ENCODE assay signal across 8 cellular contexts in the genomic region with DNA sequence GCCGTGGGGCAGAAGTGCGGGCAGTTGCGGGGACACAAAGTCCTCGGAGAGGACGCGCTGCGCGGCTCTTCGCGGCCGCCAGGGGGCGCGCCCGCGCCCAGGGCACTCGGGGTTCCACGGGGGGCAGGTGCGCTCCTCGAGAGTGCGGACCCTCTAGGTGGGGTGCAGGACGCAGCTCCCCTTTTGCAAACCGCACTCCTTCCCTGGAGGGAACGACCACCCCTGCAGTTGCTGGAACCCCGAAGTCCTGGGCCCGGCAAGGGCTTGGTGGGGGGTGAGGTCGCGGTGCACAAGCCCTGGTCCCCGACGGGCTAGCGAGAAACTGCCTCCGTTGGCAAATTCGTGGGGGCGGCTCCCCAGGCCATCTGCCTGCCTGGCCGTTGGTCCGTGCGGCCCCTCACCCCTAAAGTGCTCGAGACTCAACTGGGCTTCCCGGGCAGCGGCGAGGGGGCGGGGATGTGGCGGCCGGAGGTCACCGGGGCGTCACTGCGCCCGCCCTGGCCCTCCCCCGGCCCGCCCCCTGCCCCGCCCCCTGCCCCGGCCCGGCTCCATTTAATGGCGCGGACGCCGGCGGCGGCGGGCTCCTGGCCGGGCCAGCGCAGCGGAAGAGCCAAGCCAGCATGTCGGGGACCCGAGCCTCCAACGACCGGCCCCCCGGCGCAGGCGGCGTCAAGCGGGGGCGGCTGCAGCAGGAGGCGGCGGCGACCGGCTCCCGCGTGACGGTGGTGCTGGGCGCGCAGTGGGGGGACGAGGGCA. TPM values are rescaled to one million over a fixed set of nuclear protein-coding genes. Genes with fewer than 3 reads are reported as not detected.
DNase-seq lines count a peak whose midpoint lies in the region; ATAC-seq and TF ChIP-seq lines count a peak whose summit lies in the region.

A gene (plus strand): TSS at position 579 of the 756 bp plus-strand sequence. CDS start 42 bp downstream, at position 621.

- H3K27ac ChIP-seq in suprapubic skin = no peak within 1 kb of the TSS

- under 1% methylated on average over 21 of the region's 82 CpGs for WGBS in suprapubic skin

- no peak for ATAC-seq in GM19324 (IDR thresholded peaks at IDR 0.05; ENCODE audit: low FRiP score, unreplicated experiment)

- H3K9me3 ChIP-seq in suprapubic skin = no peaks in the 10 kb centered on the region

- peaks cover 9% of the 10 kb centered on the region for H3K4me1 Mint-ChIP-seq in neural crest cell

- H3K4me3 Mint-ChIP-seq in neural crest cell = peak within 1 kb of the TSS; percentile 86

- peaks cover 6% of the 10 kb centered on the region for H3K27me3 Mint-ChIP-seq in neural crest cell (ENCODE audit: low read depth)

- H3K27me3 ChIP-seq in suprapubic skin = no peaks in the 10 kb centered on the region

- H3K4me3 ChIP-seq in HFF-Myc (replicated peaks; ENCODE audit: low read depth, low read length) (peak within 1 kb of the TSS; percentile 24; the same call in 1 of the 2 replicates), fibroblast of villous mesenchyme (ENCODE audit: low read depth, low read length) (peak within 1 kb of the TSS; percentile 62), suprapubic skin (peak within 1 kb of the TSS; percentile 80)

- H3K27ac Mint-ChIP-seq in neural crest cell (ENCODE audit: unreplicated experiment) = no peak within 1 kb of the TSS

- H3K36me3 Mint-ChIP-seq in neural crest cell (ENCODE audit: low read depth) = no peaks in the 10 kb centered on the region

- peaks cover 29% of the 10 kb centered on the region for H3K4me1 ChIP-seq in suprapubic skin

- H3K36me3 ChIP-seq in suprapubic skin = peaks cover 13% of the 10 kb centered on the region

- TF ChIP-seq CTCF in HFF-Myc (IDR thresholded peaks at IDR 0.05; ENCODE audit: low read depth, low read length, missing control alignments) (peak; percentile 89), fibroblast of villous mesenchyme (IDR thresholded peaks at IDR 0.05; ENCODE audit: insufficient read depth, low read depth, low read length) (peak; percentile 84), neural crest cell (conservative IDR thresholded peaks at IDR 0.05) (peak; percentile 92), suprapubic skin (IDR thresholded peaks at IDR 0.05) (peak; percentile 86 to 93)

- TF ChIP-seq POLR2A in suprapubic skin (IDR thresholded peaks at IDR 0.05) = no peak

- H3K9me3 Mint-ChIP-seq in neural crest cell = no peaks in the 10 kb centered on the region

- DNase-seq in GM03348 (ENCODE audit: low spot score) = peak; percentile 95
- no peak for DNase-seq in HFF-Myc (ENCODE audit: extremely low read depth, low read depth)
- DNase-seq in NOMO-1 treated with DMSO at 0.1 percent for 48 hours (lab: John Stamatoyannopoulos, UW; ENCODE audit: unreplicated experiment) = peak; percentile 32
- peak; percentile 40 for DNase-seq in activated T-helper 1 cell treated with Interleukin-2 at 50 U/mL for 16 hours (ENCODE audit: low read depth)
- peak; percentile 44 for DNase-seq in fibroblast of villous mesenchyme (ENCODE audit: low read depth)
- DNase-seq in neural crest cell (ENCODE audit: low read depth, low spot score) = peak; percentile 64
- DNase-seq in suprapubic skin (ENCODE audit: low spot score in 2 of 2) = no peak

- TF ChIP-seq EP300 in suprapubic skin (IDR thresholded peaks at IDR 0.05) = no peak

RNA-seq across cellular contexts. Expression of the gene that starts here (rescaled TPM):
- 1.3 and 4.3 TPM in 2 replicates for total RNA-seq in fibroblast of villous mesenchyme
- total RNA-seq in neural crest cell = 4.4 and 5.0 TPM in 2 replicates
- total RNA-seq in suprapubic skin = 10 to 100 TPM in 2 of 4 donors, 1 to 10 TPM in 2; 2.8 to 12.4 (median 9.0) TPM

Comparison
In these comparisons a context has a peak if more than half of its experiments do, and no peak if none do; other contexts are left out.
1. DNase-seq: peak in GM03348 (single experiment), NOMO-1 treated with DMSO at 0.1 percent for 48 hours (single experiment), activated T-helper 1 cell treated with Interleukin-2 at 50 U/mL for 16 hours (single experiment), fibroblast of villous mesenchyme (single experiment) and neural crest cell (single experiment); none in HFF-Myc (single experiment) and suprapubic skin (0 of 2).
2. H3K4me3 ChIP-seq: peak in every context shown above with its lines; median percentile 80 in suprapubic skin; 62 in fibroblast of villous mesenchyme; 24 in HFF-Myc.
3. Peak in every context shown above with its lines, with median percentiles within 50 percentile points of each other: CTCF ChIP-seq.